Comparison of ENCODE assay signal across 23 cellular contexts in the genomic region with DNA sequence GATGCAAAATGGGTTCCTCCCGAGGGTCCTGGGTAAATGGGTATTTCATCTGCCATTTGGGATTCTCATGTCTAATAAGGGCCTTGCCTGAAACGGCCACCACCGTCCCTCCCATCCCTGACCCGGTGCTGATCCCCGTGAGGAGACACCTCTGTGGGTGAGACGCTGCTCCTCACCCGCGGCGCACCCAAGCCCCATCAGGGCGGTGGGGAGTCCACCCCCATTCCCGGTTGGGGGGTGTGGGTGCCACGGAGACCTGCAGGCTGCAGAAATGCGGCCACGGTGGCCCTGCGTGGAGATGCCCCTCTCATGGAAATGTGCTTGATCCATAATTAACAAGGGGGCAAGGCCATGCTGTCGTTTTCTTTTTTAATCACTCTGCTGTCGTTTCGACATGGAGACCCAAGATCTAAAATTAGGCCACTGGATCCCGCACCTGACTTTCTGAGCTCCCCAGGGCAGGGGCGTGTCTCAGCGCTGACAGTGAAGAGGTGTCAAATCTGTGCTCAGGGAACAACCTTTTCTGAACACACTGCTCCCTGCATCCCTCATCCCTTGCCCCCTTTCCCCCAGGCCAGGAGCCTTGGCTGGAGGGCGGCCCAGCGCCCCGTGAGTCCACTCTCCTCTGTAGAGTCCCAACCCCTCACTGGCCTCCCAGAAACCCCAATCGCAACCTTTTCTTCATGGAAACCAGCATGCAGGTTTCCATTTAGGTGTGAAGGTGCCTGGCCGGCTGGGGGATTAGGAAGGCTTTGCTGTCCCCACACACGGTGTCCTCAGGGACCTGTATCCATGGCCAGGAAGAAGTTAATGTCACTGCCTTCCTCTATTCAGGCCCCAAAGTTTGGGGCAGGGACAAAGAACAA.
"Had no signal": no experiment of that assay in that cellular context is flagged by ENCODE, and none has a peak within 500 bp of the region (broad histone marks: within the 10 kb centered on the region; RNA-seq: fewer than 3 reads in every experiment).

No MANE protein-coding gene starts in this region.

- ATAC-seq: activated CD8-positive, alpha-beta memory T cell treated with anti-CD3 and anti-CD28 coated beads, Interleukin-2, amount 10 ng/mL, durations not matched to agents 7 days and 5 days; activated CD8-positive, alpha-beta T cell treated with anti-CD3 and anti-CD28 coated beads for 36 hours; activated naive CD8-positive, alpha-beta T cell treated with anti-CD3 and anti-CD28 coated beads, Interleukin-2, amount 50 U/mL, for 24 hours; effector memory CD8-positive, alpha-beta T cell; esophagus mucosa; left colon; lower lobe of right lung; mucosa of descending colon had no signal

- H3K27me3 ChIP-seq: dorsolateral prefrontal cortex, tibial artery had no signal

- H3K27ac ChIP-seq: dorsolateral prefrontal cortex, lower lobe of right lung, tibial artery had no signal

- H3K36me3 ChIP-seq: lower lobe of right lung, tibial artery had no signal

- DNase-seq: activated CD4-positive, alpha-beta T cell treated with anti-CD3 and anti-CD28 coated beads, Interleukin-2, amount 10 ng/mL, durations not matched to agents 7 days and 5 days; activated CD4-positive, CD25-positive, alpha-beta regulatory T cell treated with anti-CD3 and anti-CD28 coated beads, Interleukin-2, amount 50 U/mL, for 72 hours; activated CD8-positive, alpha-beta memory T cell treated with anti-CD3 and anti-CD28 coated beads, Interleukin-2, amount 10 ng/mL, durations not matched to agents 7 days and 5 days; activated CD8-positive, alpha-beta T cell treated with anti-CD3 and anti-CD28 coated beads for 36 hours; activated gamma-delta T cell; activated naive CD4-positive, alpha-beta T cell treated with anti-CD3 and anti-CD28 coated beads, Interleukin-2, amount 50 U/mL, for 16 hours; activated naive CD8-positive, alpha-beta T cell treated with anti-CD3 and anti-CD28 coated beads, Interleukin-2, amount 50 U/mL, for 24 hours; activated T-cell treated with anti-CD3 and anti-CD28 coated beads for 4 hours; dorsolateral prefrontal cortex; effector memory CD8-positive, alpha-beta T cell; foreskin melanocyte; glutamatergic neuron; left colon; lower lobe of right lung; mesendoderm; naive B cell; retina; stimulated activated CD4-positive, alpha-beta T cell treated with anti-CD3 and anti-CD28 coated beads, Interleukin-4, amount 100 ng/mL, for 4 hours; substantia nigra; T-helper 2 cell; tibial artery had no signal

- H3K4me3 ChIP-seq: dorsolateral prefrontal cortex, lower lobe of right lung, mucosa of descending colon, tibial artery had no signal

- H3K9me3 ChIP-seq: lower lobe of right lung, mucosa of descending colon, tibial artery had no signal

- H3K4me1 ChIP-seq: lower lobe of right lung, tibial artery had no signal
